Comparison of ENCODE assay signal across 9 cellular contexts in genomic region chr16:28538733-28539596, GRCh38. TPM values are rescaled to one million over a fixed set of nuclear protein-coding genes. Genes with fewer than 3 reads are reported as not detected.
DNase-seq lines count a peak whose midpoint lies in the region; ATAC-seq and TF ChIP-seq lines count a peak whose summit lies in the region.
"Had no signal": no experiment of that assay in that cellular context is flagged by ENCODE, and none has a peak within 500 bp of the region (broad histone marks: within the 10 kb centered on the region; RNA-seq: fewer than 3 reads in every experiment).

Gene NUPR1, minus strand, starts transcription at chr16:28538974. Its CDS starts 67 bp downstream, at chr16:28538907.

- peak within 1 kb of the TSS; percentile 99 for H3K27ac Mint-ChIP-seq in chondrocyte (ENCODE audit: unreplicated experiment)

- H3K4me3 Mint-ChIP-seq in chondrocyte (ENCODE audit: unreplicated experiment), result peak within 1 kb of the TSS; percentile 95

- 19 to 23% methylated on average over 22 of the region's 22 CpGs for WGBS in lower leg skin, 2 donors

- no peaks in the 10 kb centered on the region for H3K9me3 Mint-ChIP-seq in chondrocyte (ENCODE audit: low read depth)

- H3K9me3 ChIP-seq in thoracic aorta, result no peaks in the 10 kb centered on the region

- H3K4me1 ChIP-seq in thoracic aorta (ENCODE audit: control insufficient read depth in 1 of 2, low read depth in 2 of 2), result peaks cover 24 to 36% of the 10 kb centered on the region in 2 donors

- no peaks in the 10 kb centered on the region for H3K27me3 ChIP-seq in thoracic aorta (replicated peaks; ENCODE audit: insufficient read depth)

- peaks cover 22% of the 10 kb centered on the region for H3K36me3 ChIP-seq in thoracic aorta

- H3K36me3 Mint-ChIP-seq in chondrocyte (ENCODE audit: low read depth), result peaks cover 28% of the 10 kb centered on the region

- H3K4me1 Mint-ChIP-seq in chondrocyte (ENCODE audit: low read depth), result peaks cover 51% of the 10 kb centered on the region

- TF ChIP-seq CTCF in chondrocyte (IDR thresholded peaks at IDR 0.05) (no peak), lower leg skin (IDR thresholded peaks at IDR 0.05) (no peak), thoracic aorta (IDR thresholded peaks at IDR 0.05) (no peak)

- H3K27me3 Mint-ChIP-seq in chondrocyte (ENCODE audit: low read depth), result no peaks in the 10 kb centered on the region

- peak within 1 kb of the TSS; percentile 84 to 88 for H3K27ac ChIP-seq in thoracic aorta

- peak within 1 kb of the TSS; percentile 41 for H3K4me3 ChIP-seq in lower leg skin (ENCODE audit: low read depth, poor library complexity, severe bottlenecking)
- peak within 1 kb of the TSS; percentile 79 for H3K4me3 ChIP-seq in thoracic aorta

- TF ChIP-seq POLR2A in lower leg skin (IDR thresholded peaks at IDR 0.05), result peak in 1 of 2 donors; percentile 34

- DNase-seq in NCI-H2107 treated with DMSO at 0.1 percent for 48 hours (lab: John Stamatoyannopoulos, UW; ENCODE audit: unreplicated experiment) (peak; percentile 15), NCI-H2107 (lab: John Stamatoyannopoulos, UW) (no peak), chondrocyte (ENCODE audit: low spot score) (peak; percentile 92), lower leg skin (ENCODE audit: low spot score in 2 of 2) (peak; percentile 98 to 99), thoracic aorta (ENCODE audit: low spot score) (peak; percentile 86), NCI-H526 treated with DMSO at 0.1 percent for 48 hours (lab: John Stamatoyannopoulos, UW) (no peak), NOMO-1 treated with DMSO at 0.1 percent for 48 hours (lab: John Stamatoyannopoulos, UW; ENCODE audit: unreplicated experiment) (no peak)
- DNase-seq in activated CD8-positive, alpha-beta memory T cell treated with anti-CD3 and anti-CD28 coated beads, Interleukin-2, amount 50 U/mL, for 4 hours, result no peak

- intact Hi-C loops in lower leg skin (cut with DNase I; ENCODE audit: low total_unique reads), result no loop called here

- ATAC-seq in thoracic aorta (ENCODE audit: insufficient number of reproducible peaks, low FRiP score, low read depth), result peak; percentile 95

RNA-seq across cellular contexts. Expression of gene NUPR1, which starts in this region (rescaled TPM):
- total RNA-seq in chondrocyte, result 39.1 to 300 TPM (median 289 TPM) in 3 replicates
- 100 to 1,000 TPM in 2 of 4 donors, 10 to 100 TPM in 2; 52.4 to 275 (median 140) TPM for total RNA-seq in lower leg skin
- total RNA-seq in thoracic aorta, result 10 to 100 TPM; 17.7 to 53.5 TPM
- total RNA-seq: T-helper 2 cell treated with Interferon-gamma antibody and Interleukin-4, amounts not matched to agents 100 ng/mL and 5 ng/mL, for 36 hours had no signal

Comparison
In these comparisons a context has a peak if more than half of its experiments do, and no peak if none do; other contexts are left out.
1. DNase-seq: peak in NCI-H2107 treated with DMSO at 0.1 percent for 48 hours (single experiment), chondrocyte (single experiment), lower leg skin (2 of 2) and thoracic aorta (single experiment); none in NCI-H2107 (single experiment), NCI-H526 treated with DMSO at 0.1 percent for 48 hours (single experiment), NOMO-1 treated with DMSO at 0.1 percent for 48 hours (single experiment) and activated CD8-positive, alpha-beta memory T cell treated with anti-CD3 and anti-CD28 coated beads, Interleukin-2, amount 50 U/mL, for 4 hours (single experiment).